In the genomic region with DNA sequence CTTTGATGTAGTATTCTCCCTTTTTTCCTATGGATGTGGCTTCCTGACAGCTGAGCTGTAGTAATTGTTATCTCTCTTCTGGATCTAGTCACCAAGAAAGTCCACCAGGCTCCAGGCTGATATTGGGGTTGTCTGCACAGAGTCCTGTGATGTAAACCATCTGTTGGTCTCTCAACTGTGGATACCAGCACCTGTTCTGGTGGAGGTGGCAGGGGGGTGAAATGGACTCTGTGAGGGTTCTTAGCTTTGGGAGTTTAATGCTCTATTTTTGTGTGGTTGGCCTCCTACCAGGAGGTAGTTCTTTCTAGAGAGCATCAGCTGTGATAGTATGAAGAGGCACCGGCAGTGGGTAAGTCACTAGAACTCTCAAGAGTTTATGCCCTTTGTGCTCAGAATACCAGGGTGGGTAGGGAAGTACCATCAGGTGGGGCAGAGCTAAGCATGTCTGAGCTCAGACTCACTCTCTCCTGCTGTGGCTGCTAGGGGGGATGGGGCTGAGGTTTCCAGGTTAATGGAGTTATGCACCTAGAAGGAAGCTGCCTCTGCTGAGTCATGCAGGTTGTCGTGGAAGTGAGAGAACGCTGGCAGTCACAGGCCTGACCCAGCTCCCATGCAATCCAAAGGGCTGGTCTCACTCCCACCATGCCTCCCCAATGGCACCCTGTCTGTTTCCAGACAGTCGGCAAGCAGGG, we compare ENCODE assay signal across 2 cellular contexts.
TF ChIP-seq lines count a peak whose summit lies in the region.

No MANE protein-coding gene starts in this region.

TF ChIP-seq in A549, 52 proteins besides CTCF, POLR2A, EP300 and RAD21 (continued from another document):
- no peak for TF ChIP-seq MYC (IDR thresholded peaks at IDR 0.05; ENCODE audit: borderline replicate concordance, low read length)

TF ChIP-seq in WTC11, 78 proteins besides CTCF, POLR2A, EP300 and RAD21 (continued from another document):
- TF ChIP-seq AFF4 (CRISPR knock-in tag; IDR thresholded peaks at IDR 0.05; ENCODE audit: borderline replicate concordance): no peak
